ENCODE assay signal across 1 cellular context in genomic region chr6:104859225-104860146, GRCh38.
A peak's percentile ranks its signal among the peaks of the same experiment; 100 is the strongest.
TF ChIP-seq lines count a peak whose summit lies in the region.

A gene with protein sequence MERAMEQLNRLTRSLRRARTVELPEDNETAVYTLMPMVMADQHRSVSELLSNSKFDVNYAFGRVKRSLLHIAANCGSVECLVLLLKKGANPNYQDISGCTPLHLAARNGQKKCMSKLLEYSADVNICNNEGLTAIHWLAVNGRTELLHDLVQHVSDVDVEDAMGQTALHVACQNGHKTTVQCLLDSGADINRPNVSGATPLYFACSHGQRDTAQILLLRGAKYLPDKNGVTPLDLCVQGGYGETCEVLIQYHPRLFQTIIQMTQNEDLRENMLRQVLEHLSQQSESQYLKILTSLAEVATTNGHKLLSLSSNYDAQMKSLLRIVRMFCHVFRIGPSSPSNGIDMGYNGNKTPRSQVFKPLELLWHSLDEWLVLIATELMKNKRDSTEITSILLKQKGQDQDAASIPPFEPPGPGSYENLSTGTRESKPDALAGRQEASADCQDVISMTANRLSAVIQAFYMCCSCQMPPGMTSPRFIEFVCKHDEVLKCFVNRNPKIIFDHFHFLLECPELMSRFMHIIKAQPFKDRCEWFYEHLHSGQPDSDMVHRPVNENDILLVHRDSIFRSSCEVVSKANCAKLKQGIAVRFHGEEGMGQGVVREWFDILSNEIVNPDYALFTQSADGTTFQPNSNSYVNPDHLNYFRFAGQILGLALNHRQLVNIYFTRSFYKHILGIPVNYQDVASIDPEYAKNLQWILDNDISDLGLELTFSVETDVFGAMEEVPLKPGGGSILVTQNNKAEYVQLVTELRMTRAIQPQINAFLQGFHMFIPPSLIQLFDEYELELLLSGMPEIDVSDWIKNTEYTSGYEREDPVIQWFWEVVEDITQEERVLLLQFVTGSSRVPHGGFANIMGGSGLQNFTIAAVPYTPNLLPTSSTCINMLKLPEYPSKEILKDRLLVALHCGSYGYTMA (minus strand): TSS chr6:104859919. CDS start chr6:104859642, 277 bp downstream.

TF ChIP-seq in H1, 55 proteins besides CTCF, POLR2A, EP300 and RAD21 (continued from another document):
- TF ChIP-seq, protein P1, sequence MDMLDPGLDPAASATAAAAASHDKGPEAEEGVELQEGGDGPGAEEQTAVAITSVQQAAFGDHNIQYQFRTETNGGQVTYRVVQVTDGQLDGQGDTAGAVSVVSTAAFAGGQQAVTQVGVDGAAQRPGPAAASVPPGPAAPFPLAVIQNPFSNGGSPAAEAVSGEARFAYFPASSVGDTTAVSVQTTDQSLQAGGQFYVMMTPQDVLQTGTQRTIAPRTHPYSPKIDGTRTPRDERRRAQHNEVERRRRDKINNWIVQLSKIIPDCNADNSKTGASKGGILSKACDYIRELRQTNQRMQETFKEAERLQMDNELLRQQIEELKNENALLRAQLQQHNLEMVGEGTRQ (IDR thresholded peaks at IDR 0.05; ENCODE audit: low read length), result no peak
- TF ChIP-seq HDAC6 (IDR thresholded peaks at IDR 0.05; ENCODE audit: low read depth, low read length) (no peak), CTBP2 (IDR thresholded peaks at IDR 0.05; ENCODE audit: borderline replicate concordance, insufficient read depth, insufficient read length, low read length) (no peak), RBBP5 (IDR thresholded peaks at IDR 0.05; ENCODE audit: borderline replicate concordance, low read depth, low read length) (peak; percentile 99), CBX8 (IDR thresholded peaks at IDR 0.05; ENCODE audit: borderline replicate concordance, low read depth, low read length) (no peak), JUND (IDR thresholded peaks at IDR 0.05; ENCODE audit: low read length) (no peak), POLR2AphosphoS5 (IDR thresholded peaks at IDR 0.05; ENCODE audit: low read depth, low read length) (peak; percentile 52; the same call in 1 of the 2 replicates), HDAC2 (IDR thresholded peaks at IDR 0.05; ENCODE audit: borderline replicate concordance in 1 of 2, low read depth in 2 of 2, low read length in 2 of 2) (no peak), BRCA1 (IDR thresholded peaks at IDR 0.05; ENCODE audit: low read depth, low read length) (no peak), POU5F1 (IDR thresholded peaks at IDR 0.05; ENCODE audit: low read depth, low read length) (no peak), GABPA (IDR thresholded peaks at IDR 0.05; ENCODE audit: borderline replicate concordance, insufficient read depth, low read length) (peak; percentile 46; the same call in 1 of the 2 replicates), EZH2 (IDR thresholded peaks at IDR 0.05; ENCODE audit: low read depth, low read length, severe bottlenecking) (no peak), TCF12 (IDR thresholded peaks at IDR 0.05; ENCODE audit: low read depth, low read length) (no peak), E2F6 (IDR thresholded peaks at IDR 0.05) (no peak), TAF7 (optimal IDR thresholded peaks at IDR 0.05; ENCODE audit: borderline replicate concordance, low read depth, low read length) (peak; percentile 60), KDM5A (IDR thresholded peaks at IDR 0.05; ENCODE audit: low read length) (no peak), JUN (IDR thresholded peaks at IDR 0.05; ENCODE audit: low read depth, low read length) (no peak), SAP30 (IDR thresholded peaks at IDR 0.05; ENCODE audit: insufficient read depth, insufficient replicate concordance, low read length) (no peak), EGR1 (IDR thresholded peaks at IDR 0.05; ENCODE audit: borderline replicate concordance, low read depth, low read length) (no peak), KDM1A (IDR thresholded peaks at IDR 0.05; ENCODE audit: borderline replicate concordance, low read length) (0 out of 2 replicates have a peak, but pooled peaks have one; percentile 10), ZNF274 (IDR thresholded peaks at IDR 0.05; ENCODE audit: borderline replicate concordance, extremely low read depth, low read length) (no peak), FOSL1 (IDR thresholded peaks at IDR 0.05; ENCODE audit: insufficient read depth, low read depth, low read length) (no peak), ATF2 (IDR thresholded peaks at IDR 0.05; ENCODE audit: low read length) (no peak), BACH1 (IDR thresholded peaks at IDR 0.05; ENCODE audit: low read length) (peak; percentile 21; the same call in 1 of the 2 replicates), RFX5 (IDR thresholded peaks at IDR 0.05; ENCODE audit: borderline replicate concordance, low read depth, low read length) (no peak), NRF1 (IDR thresholded peaks at IDR 0.05; ENCODE audit: low read depth, low read length) (no peak), CHD2 (IDR thresholded peaks at IDR 0.05; ENCODE audit: low read length) (no peak), SIX5 (IDR thresholded peaks at IDR 0.05; ENCODE audit: low read depth, low read length) (peak; percentile 65), MAFK (IDR thresholded peaks at IDR 0.05; ENCODE audit: low read depth, low read length) (no peak), KDM4A (IDR thresholded peaks at IDR 0.05; ENCODE audit: low read depth, low read length, severe bottlenecking) (no peak), SP4 (IDR thresholded peaks at IDR 0.05; ENCODE audit: low read length) (no peak), SIRT6 (IDR thresholded peaks at IDR 0.05; ENCODE audit: low read length) (no peak), TAF1 (IDR thresholded peaks at IDR 0.05; ENCODE audit: low read depth, low read length) (peak; percentile 78), NANOG (IDR thresholded peaks at IDR 0.05; ENCODE audit: insufficient read depth, low read depth, low read length, poor library complexity, severe bottlenecking) (no peak), RNF2 (IDR thresholded peaks at IDR 0.05; ENCODE audit: borderline replicate concordance, low read depth, low read length, missing control alignments, poor library complexity, severe bottlenecking) (no peak), PHF8 (conservative IDR thresholded peaks at IDR 0.05; ENCODE audit: low read depth, low read length) (peak; percentile 88), CREB1 (IDR thresholded peaks at IDR 0.05) (peak; percentile 85), CEBPB (IDR thresholded peaks at IDR 0.05; ENCODE audit: low read depth, low read length) (no peak; the same call in 1 of the 2 replicates), CHD1 (IDR thresholded peaks at IDR 0.05; ENCODE audit: low read depth, low read length) (no peak), ASH2L (IDR thresholded peaks at IDR 0.05; ENCODE audit: low read length) (peak; percentile 93), YY1 (IDR thresholded peaks at IDR 0.05; ENCODE audit: low read depth, low read length) (no peak), SP1 (IDR thresholded peaks at IDR 0.05; ENCODE audit: low read depth, low read length) (0 out of 2 replicates have a peak, but pooled peaks have one; percentile 9), SRF (IDR thresholded peaks at IDR 0.05; ENCODE audit: low read depth, low read length) (no peak), CBX5 (IDR thresholded peaks at IDR 0.05; ENCODE audit: low read depth, low read length) (no peak), MAX (IDR thresholded peaks at IDR 0.05) (peak; percentile 55; the same call in 1 of the 2 replicates), BCL11A (IDR thresholded peaks at IDR 0.05; ENCODE audit: low read depth in 2 of 2, low read length in 2 of 2) (no peak), SP2 (IDR thresholded peaks at IDR 0.05; ENCODE audit: low read length) (no peak), SUZ12 (IDR thresholded peaks at IDR 0.05; ENCODE audit: low read length) (no peak)
- TF ChIP-seq, protein P2, sequence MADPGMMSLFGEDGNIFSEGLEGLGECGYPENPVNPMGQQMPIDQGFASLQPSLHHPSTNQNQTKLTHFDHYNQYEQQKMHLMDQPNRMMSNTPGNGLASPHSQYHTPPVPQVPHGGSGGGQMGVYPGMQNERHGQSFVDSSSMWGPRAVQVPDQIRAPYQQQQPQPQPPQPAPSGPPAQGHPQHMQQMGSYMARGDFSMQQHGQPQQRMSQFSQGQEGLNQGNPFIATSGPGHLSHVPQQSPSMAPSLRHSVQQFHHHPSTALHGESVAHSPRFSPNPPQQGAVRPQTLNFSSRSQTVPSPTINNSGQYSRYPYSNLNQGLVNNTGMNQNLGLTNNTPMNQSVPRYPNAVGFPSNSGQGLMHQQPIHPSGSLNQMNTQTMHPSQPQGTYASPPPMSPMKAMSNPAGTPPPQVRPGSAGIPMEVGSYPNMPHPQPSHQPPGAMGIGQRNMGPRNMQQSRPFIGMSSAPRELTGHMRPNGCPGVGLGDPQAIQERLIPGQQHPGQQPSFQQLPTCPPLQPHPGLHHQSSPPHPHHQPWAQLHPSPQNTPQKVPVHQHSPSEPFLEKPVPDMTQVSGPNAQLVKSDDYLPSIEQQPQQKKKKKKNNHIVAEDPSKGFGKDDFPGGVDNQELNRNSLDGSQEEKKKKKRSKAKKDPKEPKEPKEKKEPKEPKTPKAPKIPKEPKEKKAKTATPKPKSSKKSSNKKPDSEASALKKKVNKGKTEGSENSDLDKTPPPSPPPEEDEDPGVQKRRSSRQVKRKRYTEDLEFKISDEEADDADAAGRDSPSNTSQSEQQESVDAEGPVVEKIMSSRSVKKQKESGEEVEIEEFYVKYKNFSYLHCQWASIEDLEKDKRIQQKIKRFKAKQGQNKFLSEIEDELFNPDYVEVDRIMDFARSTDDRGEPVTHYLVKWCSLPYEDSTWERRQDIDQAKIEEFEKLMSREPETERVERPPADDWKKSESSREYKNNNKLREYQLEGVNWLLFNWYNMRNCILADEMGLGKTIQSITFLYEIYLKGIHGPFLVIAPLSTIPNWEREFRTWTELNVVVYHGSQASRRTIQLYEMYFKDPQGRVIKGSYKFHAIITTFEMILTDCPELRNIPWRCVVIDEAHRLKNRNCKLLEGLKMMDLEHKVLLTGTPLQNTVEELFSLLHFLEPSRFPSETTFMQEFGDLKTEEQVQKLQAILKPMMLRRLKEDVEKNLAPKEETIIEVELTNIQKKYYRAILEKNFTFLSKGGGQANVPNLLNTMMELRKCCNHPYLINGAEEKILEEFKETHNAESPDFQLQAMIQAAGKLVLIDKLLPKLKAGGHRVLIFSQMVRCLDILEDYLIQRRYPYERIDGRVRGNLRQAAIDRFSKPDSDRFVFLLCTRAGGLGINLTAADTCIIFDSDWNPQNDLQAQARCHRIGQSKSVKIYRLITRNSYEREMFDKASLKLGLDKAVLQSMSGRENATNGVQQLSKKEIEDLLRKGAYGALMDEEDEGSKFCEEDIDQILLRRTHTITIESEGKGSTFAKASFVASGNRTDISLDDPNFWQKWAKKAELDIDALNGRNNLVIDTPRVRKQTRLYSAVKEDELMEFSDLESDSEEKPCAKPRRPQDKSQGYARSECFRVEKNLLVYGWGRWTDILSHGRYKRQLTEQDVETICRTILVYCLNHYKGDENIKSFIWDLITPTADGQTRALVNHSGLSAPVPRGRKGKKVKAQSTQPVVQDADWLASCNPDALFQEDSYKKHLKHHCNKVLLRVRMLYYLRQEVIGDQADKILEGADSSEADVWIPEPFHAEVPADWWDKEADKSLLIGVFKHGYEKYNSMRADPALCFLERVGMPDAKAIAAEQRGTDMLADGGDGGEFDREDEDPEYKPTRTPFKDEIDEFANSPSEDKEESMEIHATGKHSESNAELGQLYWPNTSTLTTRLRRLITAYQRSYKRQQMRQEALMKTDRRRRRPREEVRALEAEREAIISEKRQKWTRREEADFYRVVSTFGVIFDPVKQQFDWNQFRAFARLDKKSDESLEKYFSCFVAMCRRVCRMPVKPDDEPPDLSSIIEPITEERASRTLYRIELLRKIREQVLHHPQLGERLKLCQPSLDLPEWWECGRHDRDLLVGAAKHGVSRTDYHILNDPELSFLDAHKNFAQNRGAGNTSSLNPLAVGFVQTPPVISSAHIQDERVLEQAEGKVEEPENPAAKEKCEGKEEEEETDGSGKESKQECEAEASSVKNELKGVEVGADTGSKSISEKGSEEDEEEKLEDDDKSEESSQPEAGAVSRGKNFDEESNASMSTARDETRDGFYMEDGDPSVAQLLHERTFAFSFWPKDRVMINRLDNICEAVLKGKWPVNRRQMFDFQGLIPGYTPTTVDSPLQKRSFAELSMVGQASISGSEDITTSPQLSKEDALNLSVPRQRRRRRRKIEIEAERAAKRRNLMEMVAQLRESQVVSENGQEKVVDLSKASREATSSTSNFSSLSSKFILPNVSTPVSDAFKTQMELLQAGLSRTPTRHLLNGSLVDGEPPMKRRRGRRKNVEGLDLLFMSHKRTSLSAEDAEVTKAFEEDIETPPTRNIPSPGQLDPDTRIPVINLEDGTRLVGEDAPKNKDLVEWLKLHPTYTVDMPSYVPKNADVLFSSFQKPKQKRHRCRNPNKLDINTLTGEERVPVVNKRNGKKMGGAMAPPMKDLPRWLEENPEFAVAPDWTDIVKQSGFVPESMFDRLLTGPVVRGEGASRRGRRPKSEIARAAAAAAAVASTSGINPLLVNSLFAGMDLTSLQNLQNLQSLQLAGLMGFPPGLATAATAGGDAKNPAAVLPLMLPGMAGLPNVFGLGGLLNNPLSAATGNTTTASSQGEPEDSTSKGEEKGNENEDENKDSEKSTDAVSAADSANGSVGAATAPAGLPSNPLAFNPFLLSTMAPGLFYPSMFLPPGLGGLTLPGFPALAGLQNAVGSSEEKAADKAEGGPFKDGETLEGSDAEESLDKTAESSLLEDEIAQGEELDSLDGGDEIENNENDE (IDR thresholded peaks at IDR 0.05; ENCODE audit: insufficient replicate concordance, low read length), result no peak
- TF ChIP-seq, protein P3, sequence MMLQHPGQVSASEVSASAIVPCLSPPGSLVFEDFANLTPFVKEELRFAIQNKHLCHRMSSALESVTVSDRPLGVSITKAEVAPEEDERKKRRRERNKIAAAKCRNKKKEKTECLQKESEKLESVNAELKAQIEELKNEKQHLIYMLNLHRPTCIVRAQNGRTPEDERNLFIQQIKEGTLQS (IDR thresholded peaks at IDR 0.05; ENCODE audit: insufficient read depth, low read depth, low read length), result no peak
